Comparison of ENCODE assay signal across 19 cellular contexts in genomic region chr7:47946581-47947354, GRCh38. TPM values are rescaled to one million over a fixed set of nuclear protein-coding genes. Genes with fewer than 3 reads are reported as not detected.
DNase-seq lines count a peak whose midpoint lies in the region; ATAC-seq and TF ChIP-seq lines count a peak whose summit lies in the region.
"Had no signal": no experiment of that assay in that cellular context is flagged by ENCODE, and none has a peak within 500 bp of the region (broad histone marks: within the 10 kb centered on the region; RNA-seq: fewer than 3 reads in every experiment).

No MANE protein-coding gene starts in this region.

- TF ChIP-seq CTCF in HEK293 (tag by site-specific recombination; IDR thresholded peaks at IDR 0.05) (no peak), esophagus squamous epithelium (IDR thresholded peaks at IDR 0.05) (no peak), parathyroid adenoma (IDR thresholded peaks at IDR 0.05) (no peak)

- POLR2A ChIA-PET in HEK293 (lab: Yijun Ruan, JAX), result no interaction called here

- DNase-seq in SJSA1 (ENCODE audit: low read depth in 1 of 2, low spot score in 2 of 2) (no peak), esophagus squamous epithelium (lab: John Stamatoyannopoulos, UW) (no peak), NCI-H2107 treated with DMSO at 0.1 percent for 48 hours (lab: John Stamatoyannopoulos, UW; ENCODE audit: unreplicated experiment) (no peak), NCI-H2107 (lab: John Stamatoyannopoulos, UW) (no peak)
- DNase-seq: activated CD4-positive, CD25-positive, alpha-beta regulatory T cell treated with anti-CD3 and anti-CD28 coated beads, Interleukin-2, amount 50 U/mL, for 72 hours; Caco-2; EL; NCI-H187 treated with DMSO at 0.1 percent for 48 hours; NCI-H524 treated with DMSO at 0.1 percent for 48 hours; occipital lobe; stimulated activated CD4-positive, alpha-beta T cell treated with anti-CD3 and anti-CD28 coated beads, Interleukin-4, amount 100 ng/mL, for 24 hours; T-helper 9 cell had no signal

- H3K4me2 ChIP-seq in parathyroid adenoma (ENCODE audit: low read length), result no peak overlapping the region

- H3K9ac ChIP-seq in parathyroid adenoma, result no peak overlapping the region

- no peak for TF ChIP-seq POLR2A in esophagus squamous epithelium (IDR thresholded peaks at IDR 0.05)

- CTCF ChIA-PET in HEK293 (lab: Yijun Ruan, JAX), result interaction anchor here (0.5 to 0.6 kb wide), 2 partner anchors 72 to 558 kb away, joined by 3 to 4 read pairs; no protein-coding TSS in a partner anchor

- no peaks in the 10 kb centered on the region for H3K9me3 ChIP-seq in HEK293 (ENCODE audit: control insufficient read depth, insufficient read depth, low read depth, low read length)
- H3K9me3 ChIP-seq in SJSA1 (replicated peaks), result no peaks in the 10 kb centered on the region
- no peaks in the 10 kb centered on the region for H3K9me3 ChIP-seq in esophagus squamous epithelium
- H3K9me3 ChIP-seq in parathyroid adenoma (ENCODE audit: control insufficient read depth, low read length), result no peaks in the 10 kb centered on the region
- H3K9me3 ChIP-seq: breast epithelium, Caco-2, thoracic aorta had no signal

- intact Hi-C loops in esophagus squamous epithelium (cut with DNase I), result loop anchor here (5.0 kb wide), 1 partner anchor 166 kb away; no protein-coding TSS in a partner anchor

- H3K27ac ChIP-seq in HEK293 (ENCODE audit: extremely low read depth, low read depth, low read length) (no peak overlapping the region), SJSA1 (0 out of 2 replicates have a peak overlapping the region, but pooled peaks have one; percentile 26), esophagus squamous epithelium (peak overlapping the region in 3 of 4 donors; percentile 5 to 75 (median 40)), parathyroid adenoma (peak overlapping the region; percentile 42)
- H3K27ac ChIP-seq: thoracic aorta had no signal

- H3K4me1 ChIP-seq in HEK293 (ENCODE audit: control insufficient read depth, insufficient read depth, low read length), result no peaks in the 10 kb centered on the region
- peaks cover 41% of the 10 kb centered on the region for H3K4me1 ChIP-seq in SJSA1 (replicated peaks)
- H3K4me1 ChIP-seq in esophagus squamous epithelium, result peaks cover 0 to 29% (median 7%) of the 10 kb centered on the region in 3 donors
- peaks cover 10% of the 10 kb centered on the region for H3K4me1 ChIP-seq in parathyroid adenoma
- H3K4me1 ChIP-seq: breast epithelium had no signal

- no peaks in the 10 kb centered on the region for H3K79me2 ChIP-seq in parathyroid adenoma

- WGBS in esophagus squamous epithelium, 2 donors, result 53 to 75% methylated on average over 7 of the region's 7 CpGs

- H3K27me3 ChIP-seq in SJSA1 (replicated peaks) (no peaks in the 10 kb centered on the region), esophagus squamous epithelium (no peaks in the 10 kb centered on the region), parathyroid adenoma (ENCODE audit: control insufficient read depth, insufficient read depth, low read length) (no peaks in the 10 kb centered on the region)
- H3K27me3 ChIP-seq: breast epithelium had no signal

- H3K36me3 ChIP-seq in HEK293 (ENCODE audit: control insufficient read depth in 2 of 2, insufficient read depth in 1 of 2, low read length in 2 of 2) (no peaks in the 10 kb centered on the region), SJSA1 (no peaks in the 10 kb centered on the region), esophagus squamous epithelium (no peaks in the 10 kb centered on the region), parathyroid adenoma (ENCODE audit: control insufficient read depth, insufficient read depth, low read length) (no peaks in the 10 kb centered on the region)
- H3K36me3 ChIP-seq: breast epithelium, thoracic aorta had no signal

- no peak overlapping the region for H3K4me3 ChIP-seq in HEK293 (ENCODE audit: low read depth, low read length)
- H3K4me3 ChIP-seq in SJSA1, result no peak overlapping the region
- H3K4me3 ChIP-seq in esophagus squamous epithelium, result no peak overlapping the region
- no peak overlapping the region for H3K4me3 ChIP-seq in parathyroid adenoma (ENCODE audit: low read depth, low read length)
- H3K4me3 ChIP-seq: breast epithelium, skin epidermis, thoracic aorta had no signal

- ATAC-seq in HG02759 (IDR thresholded peaks at IDR 0.05; ENCODE audit: unreplicated experiment), result no peak
- ATAC-seq in GM21528 (IDR thresholded peaks at IDR 0.05; ENCODE audit: low FRiP score, unreplicated experiment), result no peak

- no peak overlapping the region for H2AFZ ChIP-seq in parathyroid adenoma

TF ChIP-seq in HEK293, 187 proteins besides CTCF, POLR2A, EP300 and RAD21:
- TF ChIP-seq ZNF16 (tag by site-specific recombination; IDR thresholded peaks at IDR 0.05; ENCODE audit: low read depth), result no peak
- peak; percentile 25; the same call in 1 of the 2 replicates for TF ChIP-seq ZFHX2 (tag by site-specific recombination; conservative IDR thresholded peaks at IDR 0.05)

RNA-seq across cellular contexts. Expression of gene PKD1L1, which starts 1.5 kb away (rescaled TPM):
- total RNA-seq in SJSA1 (2014; rRNA removed; shearing (Covaris generic)), result 0.19 and 0.53 TPM in 2 replicates
- total RNA-seq in esophagus squamous epithelium, result under 1 TPM in 3 of 4 donors, not detected in 1; 0.06 to 0.19 (median 0.13) TPM

RNA-seq across cellular contexts. Expression of gene HUS1, which starts 32.6 kb away (rescaled TPM):
- 36.9 and 46.6 TPM in 2 replicates for total RNA-seq in SJSA1 (2014; rRNA removed; shearing (Covaris generic))
- 10 to 100 TPM; 15.2 to 31.6 (median 24.0) TPM for total RNA-seq in esophagus squamous epithelium
